8 cellular contexts compared by ENCODE assay signal in genomic region chr17:8630227-8630801, GRCh38. TPM values are rescaled to one million over a fixed set of nuclear protein-coding genes. Genes with fewer than 3 reads are reported as not detected.
DNase-seq lines count a peak whose midpoint lies in the region; ATAC-seq and TF ChIP-seq lines count a peak whose summit lies in the region.

MYH10 (minus strand) TSS chr17:8630725; CDS start chr17:8623246, 7,479 bp downstream.

- DNase-seq in DND-41: no peak
- no peak for DNase-seq in PC-9
- DNase-seq in epithelial cell of esophagus (ENCODE audit: low read depth): no peak
- DNase-seq in naive thymus-derived CD8-positive, alpha-beta T cell: peak in 1 of 10 donors; percentile 65
- no peak for DNase-seq in HEK293T (ENCODE audit: extremely low spot score)
- DNase-seq in GF-D8 (lab: John Stamatoyannopoulos, UW): no peak

- TF ChIP-seq CTCF in DND-41 (IDR thresholded peaks at IDR 0.05; ENCODE audit: borderline replicate concordance, extremely low read depth, low read length, poor library complexity, severe bottlenecking) (peak; percentile 41), PC-9 (conservative IDR thresholded peaks at IDR 0.05) (no peak), epithelial cell of esophagus (IDR thresholded peaks at IDR 0.05; ENCODE audit: insufficient read depth, low read depth, low read length, missing control alignments) (peak; percentile 21)

- H3F3A ChIP-seq in PC-9 (ENCODE audit: insufficient read depth, low read depth): no peaks in the 10 kb centered on the region

- peaks cover 23 to 51% (median 37%) of the 10 kb centered on the region in 5 donors for H3K27me3 Mint-ChIP-seq in naive thymus-derived CD8-positive, alpha-beta T cell

- H3K9ac ChIP-seq in DND-41 (ENCODE audit: low read depth, low read length): peak within 1 kb of the TSS; percentile 97

- peaks cover 25% of the 10 kb centered on the region for H3K4me1 ChIP-seq in DND-41 (ENCODE audit: insufficient read depth, low read length)
- no peaks in the 10 kb centered on the region for H3K4me1 ChIP-seq in PC-9 (replicated peaks; ENCODE audit: insufficient read depth)

- no peaks in the 10 kb centered on the region for H3K9me2 ChIP-seq in PC-9 (ENCODE audit: insufficient read depth)

- peak within 1 kb of the TSS in 9 of 10 donors; percentile 46 to 96 (median 81) for H3K27ac Mint-ChIP-seq in naive thymus-derived CD8-positive, alpha-beta T cell

- peaks cover 0 to 3% (median 0%) of the 10 kb centered on the region in 9 donors for H3K9me3 Mint-ChIP-seq in naive thymus-derived CD8-positive, alpha-beta T cell

- H3K9me3 ChIP-seq in DND-41 (ENCODE audit: insufficient read depth, low read length, severe bottlenecking): no peaks in the 10 kb centered on the region
- H3K9me3 ChIP-seq in PC-9 (ENCODE audit: insufficient read depth, low read depth): no peaks in the 10 kb centered on the region

- H3K4me1 Mint-ChIP-seq in naive thymus-derived CD8-positive, alpha-beta T cell: peaks cover 10 to 25% (median 15%) of the 10 kb centered on the region in 4 donors

- H3K4me2 ChIP-seq in DND-41 (ENCODE audit: insufficient read depth, low read length) (peak within 1 kb of the TSS; percentile 89), PC-9 (peak within 1 kb of the TSS; percentile 61)

- H3K4me3 ChIP-seq in DND-41 (ENCODE audit: low read depth in 1 of 2, low read length in 2 of 2) (peak within 1 kb of the TSS; percentile 98 to 100), PC-9 (peak within 1 kb of the TSS; percentile 48; the same call in 1 of the 2 replicates), epithelial cell of esophagus (ENCODE audit: low read length) (peak within 1 kb of the TSS; percentile 91)

- peak within 1 kb of the TSS; percentile 94 to 100 (median 98) for H3K4me3 Mint-ChIP-seq in naive thymus-derived CD8-positive, alpha-beta T cell

- H3K27me3 ChIP-seq in DND-41 (ENCODE audit: insufficient read depth, low read length, poor library complexity) (peaks cover 14% of the 10 kb centered on the region), PC-9 (ENCODE audit: insufficient read depth, low read depth) (peaks cover 4% of the 10 kb centered on the region; the same call in 1 of the 2 replicates)

- no TSS peak for BruUV-seq in PC-9 (replicated peaks; lab: Mats Ljungman, UMichigan)

- peak within 1 kb of the TSS; percentile 77 for H3K27ac ChIP-seq in DND-41 (ENCODE audit: low read length)
- H3K27ac ChIP-seq in PC-9: no peak within 1 kb of the TSS

- ATAC-seq in DND-41 (ENCODE audit: insufficient read depth, low read depth) (peak; percentile 4; the same call in 2 of the 3 replicates), GM19397 (IDR thresholded peaks at IDR 0.05; ENCODE audit: unreplicated experiment) (no peak), HG03342 (IDR thresholded peaks at IDR 0.05; ENCODE audit: unreplicated experiment) (no peak)
- ATAC-seq in naive thymus-derived CD8-positive, alpha-beta T cell: no peak

- CTCF ChIA-PET in PC-9 (lab: Charles Lee): interaction anchor here (0.6 kb wide), 1 partner anchor 531 kb away, joined by 11 read pairs; no protein-coding TSS in a partner anchor
- CTCF ChIA-PET in HEK293T (lab: Yijun Ruan, JAX): no interaction called here

- POLR2A ChIA-PET in PC-9 (lab: Charles Lee; ENCODE audit: unreplicated experiment) (interaction anchor here (0.6 kb wide), 1 partner anchor 449 kb away, joined by 3 read pairs; no protein-coding TSS in a partner anchor), HEK293T (lab: Yijun Ruan, JAX) (interaction anchor here (0.8 to 1.4 kb wide), 11 partner anchors 9 to 249 kb away, joined by 3 to 6 read pairs (median 3); no protein-coding TSS in a partner anchor)
- POLR2A ChIA-PET in naive thymus-derived CD8-positive, alpha-beta T cell (lab: Charles Lee): no interaction called here

- peaks cover 52% of the 10 kb centered on the region for H3K79me2 ChIP-seq in DND-41 (ENCODE audit: insufficient read depth, low read length)
- H3K79me2 ChIP-seq in PC-9 (ENCODE audit: low read depth): no peaks in the 10 kb centered on the region

- intact Hi-C loops in PC-9 (cut with micrococcal nuclease; ENCODE audit: unreplicated experiment): loop anchor here (10.0 kb wide), 1 partner anchor 56 kb away; no protein-coding TSS in a partner anchor

- peak within 1 kb of the TSS; percentile 95 for H2AFZ ChIP-seq in DND-41 (ENCODE audit: low read depth, low read length)
- H2AFZ ChIP-seq in PC-9: 0 out of 2 replicates have a peak within 1 kb of the TSS, but pooled peaks have one; percentile 43

- H3K36me3 ChIP-seq in DND-41 (ENCODE audit: insufficient read depth, low read length) (no peaks in the 10 kb centered on the region; the same call in 1 of the 2 replicates), PC-9 (ENCODE audit: low read depth) (no peaks in the 10 kb centered on the region)

- H3K36me3 Mint-ChIP-seq in naive thymus-derived CD8-positive, alpha-beta T cell: no peaks in the 10 kb centered on the region

- H4K20me1 ChIP-seq in DND-41 (ENCODE audit: insufficient read depth, low read length): peaks cover 22% of the 10 kb centered on the region
- H4K20me1 ChIP-seq in PC-9 (ENCODE audit: insufficient read depth): no peaks in the 10 kb centered on the region

TF ChIP-seq in HEK293T, 16 proteins besides CTCF, POLR2A, EP300 and RAD21:
- no peak for TF ChIP-seq L3MBTL2 (conservative IDR thresholded peaks at IDR 0.05)

RNA-seq across cellular contexts. Expression of gene MYH10, which starts in this region (rescaled TPM):
- 1.6 and 1.7 TPM in 2 replicates for total RNA-seq in PC-9 (2021)
- 1 to 10 TPM; 1.7 to 2.5 TPM for total RNA-seq in naive thymus-derived CD8-positive, alpha-beta T cell
- polyA plus RNA-seq in naive thymus-derived CD8-positive, alpha-beta T cell: 1 to 10 TPM in 2 of 3 donors, under 1 TPM in 1; 0.56 to 3.1 (median 1.6) TPM

Comparison
In these comparisons a context has a peak if more than half of its experiments do, and no peak if none do; other contexts are left out.
1. H3K4me3 ChIP-seq: peak in every context shown above with its lines; median percentile 99 in DND-41; 91 in epithelial cell of esophagus; 48 in PC-9.